ENCODE assay signal across 8 cellular contexts in genomic region chr10:72364239-72364777, GRCh38. TPM values are rescaled to one million over a fixed set of nuclear protein-coding genes. Genes with fewer than 3 reads are reported as not detected.
DNase-seq lines count a peak whose midpoint lies in the region; TF ChIP-seq lines count a peak whose summit lies in the region.

No MANE protein-coding gene starts in this region.

- TF ChIP-seq POLR2A in GM19193 (IDR thresholded peaks at IDR 0.05; ENCODE audit: extremely low read depth, insufficient read depth, insufficient read length): peak; percentile 66

- intact Hi-C loops in dorsolateral prefrontal cortex (cut with DNase I): loop anchor here (2.0 to 5.0 kb wide), 4 partner anchors 328 to 798 kb away; partner anchors contain the start of gene MCU (in 1 of the 2)

- H3K27me3 ChIP-seq in HL-60 (ENCODE audit: insufficient read depth, poor library complexity, severe bottlenecking): no peaks in the 10 kb centered on the region
- no peaks in the 10 kb centered on the region for H3K27me3 ChIP-seq in dorsolateral prefrontal cortex

- H3K27ac ChIP-seq in HL-60 (replicated peaks): peak overlapping the region; percentile 39
- peak overlapping the region in 35 of 59 donors; percentile 23 to 88 (median 55) for H3K27ac ChIP-seq in dorsolateral prefrontal cortex

- DNase-seq in C1 segment of cervical spinal cord (lab: John Stamatoyannopoulos, UW): peak in 13 of 14 donors; percentile 9 to 87 (median 60)
- peak; percentile 87 to 92 for DNase-seq in HL-60 (ENCODE audit: low read depth in 1 of 2, low spot score in 1 of 2)
- peak; percentile 95 for DNase-seq in NCI-H82 (lab: John Stamatoyannopoulos, UW)
- DNase-seq in activated CD4-positive, alpha-beta T cell treated with anti-CD3 and anti-CD28 coated beads, Interleukin-2, amount 50 U/mL, for 4 hours: peak; percentile 83 to 84
- DNase-seq in dorsolateral prefrontal cortex: peak; percentile 71 to 89 (median 84)
- peak; percentile 80 to 93 for DNase-seq in lung microvascular endothelial cell (ENCODE audit: low read depth in 2 of 2)
- peak; percentile 73 to 82 (median 76) for DNase-seq in stimulated activated CD4-positive, alpha-beta T cell treated with anti-CD3 and anti-CD28 coated beads, TNF-alpha, amount 100 ng/mL, for 48 hours (ENCODE audit: low read depth in 3 of 3)

- TF ChIP-seq CTCF in HL-60 (IDR thresholded peaks at IDR 0.05; ENCODE audit: insufficient read depth, low read length) (peak; percentile 98), dorsolateral prefrontal cortex (IDR thresholded peaks at IDR 0.05 in 54 of 56, conservative IDR thresholded peaks at IDR 0.05 in 2 of 56; ENCODE audit: low read depth in 1 of 56, partially characterized antibody in 56 of 56) (peak; percentile 65 to 98 (median 94))

- H3K4me3 ChIP-seq in HL-60 (replicated peaks; ENCODE audit: insufficient read depth, low read length) (no peak overlapping the region), dorsolateral prefrontal cortex (peak overlapping the region in 50 of 59 donors; percentile 1 to 59 (median 32))

RNA-seq across cellular contexts. Expression of gene DNAJB12, which starts 9.6 kb away (rescaled TPM):
- total RNA-seq in dorsolateral prefrontal cortex (10 to 100 TPM; 25.5 to 44.3 (median 34.1) TPM), lung microvascular endothelial cell (16.8 and 21.6 TPM in 2 replicates)
